Comparison of ENCODE assay signal across 19 cellular contexts in the genomic region with DNA sequence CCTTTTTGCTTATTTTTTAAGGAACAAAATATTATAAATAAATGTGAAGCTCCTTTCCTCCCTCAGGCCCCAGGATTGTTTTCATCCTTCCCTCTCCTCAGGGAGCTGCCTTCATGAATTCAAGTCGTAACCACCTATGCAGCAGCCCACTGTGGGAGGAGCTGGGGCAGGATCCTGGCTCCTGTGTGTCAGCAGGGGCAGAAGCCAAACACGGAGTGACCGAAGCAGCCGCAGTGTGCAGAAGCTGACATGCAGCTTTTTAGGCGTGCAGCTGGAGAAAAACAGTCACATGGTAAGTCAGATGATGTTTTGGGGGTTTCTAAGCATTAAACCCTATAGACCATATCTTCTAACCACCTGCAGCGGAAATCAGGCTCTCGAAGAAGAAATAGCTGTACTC.
A peak's percentile ranks its signal among the peaks of the same experiment; 100 is the strongest.
DNase-seq lines count a peak whose midpoint lies in the region; ATAC-seq and TF ChIP-seq lines count a peak whose summit lies in the region.
"Had no signal": no experiment of that assay in that cellular context is flagged by ENCODE, and none has a peak within 500 bp of the region (broad histone marks: within the 10 kb centered on the region; RNA-seq: fewer than 3 reads in every experiment).

No MANE protein-coding gene starts in this region.

- no peak for TF ChIP-seq CTCF in parathyroid adenoma (IDR thresholded peaks at IDR 0.05)

- H3K79me2 ChIP-seq in parathyroid adenoma: no peaks in the 10 kb centered on the region

- peak overlapping the region; percentile 86 for H3K4me2 ChIP-seq in BLaER1
- H3K4me2 ChIP-seq in parathyroid adenoma (ENCODE audit: low read length): peak overlapping the region; percentile 58

- H3K27ac ChIP-seq in BLaER1: peak overlapping the region; percentile 69; the same call in 1 of the 2 replicates
- no peak overlapping the region for H3K27ac ChIP-seq in parathyroid adenoma

- H3K9ac ChIP-seq in BLaER1 (0 out of 2 replicates have a peak overlapping the region, but pooled peaks have one; percentile 34), parathyroid adenoma (no peak overlapping the region)

- H3K4me1 ChIP-seq in BLaER1 (peaks cover 83% of the 10 kb centered on the region), parathyroid adenoma (no peaks in the 10 kb centered on the region)
- H3K4me1 ChIP-seq: Caco-2 had no signal

- H4K20me1 ChIP-seq in BLaER1: no peaks in the 10 kb centered on the region

- H3K9me3 ChIP-seq in BLaER1: no peaks in the 10 kb centered on the region
- H3K9me3 ChIP-seq in parathyroid adenoma (ENCODE audit: control insufficient read depth, low read length): no peaks in the 10 kb centered on the region
- H3K9me3 ChIP-seq: Caco-2 had no signal

- H3K4me3 ChIP-seq in BLaER1 (no peak overlapping the region), parathyroid adenoma (ENCODE audit: low read depth, low read length) (peak overlapping the region; percentile 16)

- ATAC-seq in HG02588 (IDR thresholded peaks at IDR 0.05; ENCODE audit: unreplicated experiment): no peak
- ATAC-seq: HCT116 had no signal

- H3K36me3 ChIP-seq in BLaER1 (no peaks in the 10 kb centered on the region), parathyroid adenoma (ENCODE audit: control insufficient read depth, insufficient read depth, low read length) (no peaks in the 10 kb centered on the region)

- DNase-seq in NAMALWA (ENCODE audit: low spot score): peak; percentile 35
- peak; percentile 6 for DNase-seq in left kidney (ENCODE audit: low read depth, low spot score)
- no peak for DNase-seq in COLO668 (lab: John Stamatoyannopoulos, UW; ENCODE audit: unreplicated experiment)
- no peak for DNase-seq in nucleus accumbens (lab: John Stamatoyannopoulos, UW)
- DNase-seq: 8988T; C1 segment of cervical spinal cord; Caco-2; CD4-positive, CD25-positive, alpha-beta regulatory T cell; CD8-positive, alpha-beta memory T cell; DMS79; GDM1; GOT3; H7; HFFc6; IMR-90 had no signal

- no peak overlapping the region for H2AFZ ChIP-seq in parathyroid adenoma

- H3K27me3 ChIP-seq in BLaER1 (no peaks in the 10 kb centered on the region), parathyroid adenoma (ENCODE audit: control insufficient read depth, insufficient read depth, low read length) (no peaks in the 10 kb centered on the region)

Comparison
In these comparisons a context has a peak if more than half of its experiments do, and no peak if none do; other contexts are left out.
1. DNase-seq: peak in NAMALWA (single experiment) and left kidney (single experiment); none in COLO668 (single experiment) and nucleus accumbens (0 of 56).